10 cellular contexts compared by ENCODE assay signal in the genomic region with DNA sequence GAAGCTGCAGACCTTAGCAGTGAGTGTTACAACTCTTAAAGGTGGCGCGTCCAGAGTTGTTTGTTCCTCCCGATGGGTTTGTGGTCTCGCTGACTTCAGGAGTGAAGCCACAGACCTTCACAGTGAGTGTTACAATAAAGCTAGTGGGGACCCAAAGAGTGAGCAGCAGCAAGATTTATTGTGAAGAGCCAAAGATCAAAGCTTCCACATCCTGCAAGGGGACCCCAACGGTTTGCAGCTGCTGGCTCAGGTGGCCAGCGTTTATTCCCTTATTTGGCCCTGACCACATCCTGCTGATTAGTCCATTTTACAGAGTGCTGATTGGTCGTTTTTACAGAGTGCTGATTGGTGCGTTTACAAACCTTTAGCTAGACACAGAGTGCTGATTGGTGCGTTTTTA. TPM values are rescaled to one million over a fixed set of nuclear protein-coding genes. Genes with fewer than 3 reads are reported as not detected.
DNase-seq lines count a peak whose midpoint lies in the region; ATAC-seq and TF ChIP-seq lines count a peak whose summit lies in the region.
"Not testable (repeated sequence)": the region's sequence is repeated elsewhere in the genome, so short reads cannot be mapped to it uniquely, and the experiment has no call there.
"Had no signal": no experiment of that assay in that cellular context is flagged by ENCODE, and none has a peak within 500 bp of the region (broad histone marks: within the 10 kb centered on the region; RNA-seq: fewer than 3 reads in every experiment).

No MANE protein-coding gene starts in this region.

- POLR2A ChIA-PET in activated CD8-positive, alpha-beta T cell treated with anti-CD3 and anti-CD28 coated beads for 36 hours (lab: Charles Lee), result not testable (repeated sequence)
- POLR2A ChIA-PET in naive thymus-derived CD8-positive, alpha-beta T cell (lab: Charles Lee), result interaction anchor here (0.5 to 4.2 kb wide), 17 partner anchors 10 to 892 kb away, joined by 3 to 36 read pairs (median 4); a partner anchor contains a TSS

- not testable (repeated sequence) for H4K20me1 ChIP-seq in BLaER1

- not testable (repeated sequence) for H3K36me3 Mint-ChIP-seq in activated CD8-positive, alpha-beta T cell treated with anti-CD3 and anti-CD28 coated beads for 36 hours (ENCODE audit: low read depth); activated T-helper 17 cell treated with anti-CD3 and anti-CD28 coated beads, Interleukin-2, amount 50 U/mL, for 72 hours (ENCODE audit: low read depth); activated naive CD8-positive, alpha-beta T cell treated with anti-CD3 and anti-CD28 coated beads, Interleukin-2, amount 50 U/mL, for 24 hours (ENCODE audit: low read depth)
- H3K36me3 Mint-ChIP-seq in naive thymus-derived CD8-positive, alpha-beta T cell, result peaks cover 0 to 29% (median 3%) of the 10 kb centered on the region in 3 donors

- peak overlapping the region; percentile 58 for H3K4me2 ChIP-seq in BLaER1

- TF ChIP-seq CTCF in activated CD8-positive, alpha-beta T cell treated with anti-CD3 and anti-CD28 coated beads for 36 hours (IDR thresholded peaks at IDR 0.05), result not testable (repeated sequence)

- not testable (repeated sequence) for H3K36me3 ChIP-seq in BLaER1; KOPT-K1 (ENCODE audit: insufficient read depth, low read length)

- peak; percentile 90 for ATAC-seq in activated CD8-positive, alpha-beta T cell treated with anti-CD3 and anti-CD28 coated beads for 36 hours
- not testable (repeated sequence) for ATAC-seq in activated T-helper 17 cell treated with anti-CD3 and anti-CD28 coated beads, Interleukin-2, amount 50 U/mL, for 72 hours (replicated peaks)
- peak; percentile 73 for ATAC-seq in activated naive CD8-positive, alpha-beta T cell treated with anti-CD3 and anti-CD28 coated beads, Interleukin-2, amount 50 U/mL, for 24 hours
- ATAC-seq in naive thymus-derived CD8-positive, alpha-beta T cell, result peak; percentile 93 to 94

- H3K4me1 ChIP-seq in BLaER1, result peaks cover 58% of the 10 kb centered on the region

- H3K9me3 ChIP-seq in BLaER1, result peaks cover 76% of the 10 kb centered on the region
- H3K9me3 ChIP-seq in KOPT-K1 (ENCODE audit: insufficient read depth, low read length, poor library complexity, severe bottlenecking), result peaks cover 27% of the 10 kb centered on the region

- H3K27me3 Mint-ChIP-seq in activated CD8-positive, alpha-beta T cell treated with anti-CD3 and anti-CD28 coated beads for 36 hours; activated T-helper 17 cell treated with anti-CD3 and anti-CD28 coated beads, Interleukin-2, amount 50 U/mL, for 72 hours; activated naive CD8-positive, alpha-beta T cell treated with anti-CD3 and anti-CD28 coated beads, Interleukin-2, amount 50 U/mL, for 24 hours; naive thymus-derived CD8-positive, alpha-beta T cell: not testable (repeated sequence)

- peak in 3 of 5 donors; percentile 2 to 50 (median 3) for DNase-seq in T-helper 1 cell
- peak; percentile 76 for DNase-seq in activated CD8-positive, alpha-beta T cell treated with anti-CD3 and anti-CD28 coated beads for 36 hours
- DNase-seq in activated naive CD8-positive, alpha-beta T cell treated with anti-CD3 and anti-CD28 coated beads, Interleukin-2, amount 50 U/mL, for 24 hours, result peak; percentile 23
- peak; percentile 21 to 92 (median 62) for DNase-seq in naive thymus-derived CD8-positive, alpha-beta T cell
- DNase-seq in stimulated activated CD8-positive, alpha-beta memory T cell treated with anti-CD3 and anti-CD28 coated beads, Interleukin-7, amount 100 ng/mL, for 4 hours (ENCODE audit: low read depth in 2 of 2), result peak; percentile 8 to 10

- peak overlapping the region; percentile 59 for H3K27ac ChIP-seq in BLaER1
- H3K27ac ChIP-seq in KOPT-K1 (ENCODE audit: low read depth, low read length, poor library complexity, severe bottlenecking), result peak overlapping the region; percentile 54

- intact Hi-C loops in activated CD8-positive, alpha-beta T cell treated with anti-CD3 and anti-CD28 coated beads for 36 hours (cut with micrococcal nuclease), result not testable (repeated sequence)

- not testable (repeated sequence) for H3K9ac ChIP-seq in BLaER1

- CTCF ChIA-PET in activated CD8-positive, alpha-beta T cell treated with anti-CD3 and anti-CD28 coated beads for 36 hours (lab: Charles Lee), result interaction anchor here (1.1 kb wide), 1 partner anchor 10 kb away, joined by 3 read pairs; no protein-coding TSS in a partner anchor

- H3K4me3 ChIP-seq in BLaER1, result not testable (repeated sequence)

- peak overlapping the region; percentile 79 for H3K27ac Mint-ChIP-seq in activated CD8-positive, alpha-beta T cell treated with anti-CD3 and anti-CD28 coated beads for 36 hours
- peak overlapping the region; percentile 68 for H3K27ac Mint-ChIP-seq in activated T-helper 17 cell treated with anti-CD3 and anti-CD28 coated beads, Interleukin-2, amount 50 U/mL, for 72 hours
- peak overlapping the region; percentile 47 for H3K27ac Mint-ChIP-seq in activated naive CD8-positive, alpha-beta T cell treated with anti-CD3 and anti-CD28 coated beads, Interleukin-2, amount 50 U/mL, for 24 hours
- H3K27ac Mint-ChIP-seq in naive thymus-derived CD8-positive, alpha-beta T cell, result peak overlapping the region; percentile 91 to 99 (median 94)

- H3K9me3 Mint-ChIP-seq in activated CD8-positive, alpha-beta T cell treated with anti-CD3 and anti-CD28 coated beads for 36 hours, result peaks cover 12% of the 10 kb centered on the region
- not testable (repeated sequence) for H3K9me3 Mint-ChIP-seq in activated T-helper 17 cell treated with anti-CD3 and anti-CD28 coated beads, Interleukin-2, amount 50 U/mL, for 72 hours
- H3K9me3 Mint-ChIP-seq in activated naive CD8-positive, alpha-beta T cell treated with anti-CD3 and anti-CD28 coated beads, Interleukin-2, amount 50 U/mL, for 24 hours, result peaks cover 12% of the 10 kb centered on the region
- peaks cover 0 to 29% (median 8%) of the 10 kb centered on the region in 9 donors for H3K9me3 Mint-ChIP-seq in naive thymus-derived CD8-positive, alpha-beta T cell

- H3K4me3 Mint-ChIP-seq in activated CD8-positive, alpha-beta T cell treated with anti-CD3 and anti-CD28 coated beads for 36 hours, result peak overlapping the region; percentile 30
- H3K4me3 Mint-ChIP-seq in activated T-helper 17 cell treated with anti-CD3 and anti-CD28 coated beads, Interleukin-2, amount 50 U/mL, for 72 hours, result peak overlapping the region; percentile 28
- peak overlapping the region; percentile 51 for H3K4me3 Mint-ChIP-seq in activated naive CD8-positive, alpha-beta T cell treated with anti-CD3 and anti-CD28 coated beads, Interleukin-2, amount 50 U/mL, for 24 hours
- peak overlapping the region; percentile 38 to 82 (median 72) for H3K4me3 Mint-ChIP-seq in naive thymus-derived CD8-positive, alpha-beta T cell

- H3K27me3 ChIP-seq in BLaER1, result not testable (repeated sequence)

- H3K4me1 Mint-ChIP-seq in activated CD8-positive, alpha-beta T cell treated with anti-CD3 and anti-CD28 coated beads for 36 hours (ENCODE audit: low read depth), result peaks cover 23% of the 10 kb centered on the region
- peaks cover 13% of the 10 kb centered on the region for H3K4me1 Mint-ChIP-seq in activated T-helper 17 cell treated with anti-CD3 and anti-CD28 coated beads, Interleukin-2, amount 50 U/mL, for 72 hours
- H3K4me1 Mint-ChIP-seq in activated naive CD8-positive, alpha-beta T cell treated with anti-CD3 and anti-CD28 coated beads, Interleukin-2, amount 50 U/mL, for 24 hours, result peaks cover 21% of the 10 kb centered on the region
- peaks cover 25 to 53% (median 41%) of the 10 kb centered on the region in 4 donors for H3K4me1 Mint-ChIP-seq in naive thymus-derived CD8-positive, alpha-beta T cell

RNA-seq across cellular contexts. Expression of a gene that starts 38.3 kb away (rescaled TPM):
- 1 to 10 TPM; 5.6 to 6.6 TPM for total RNA-seq in activated CD8-positive, alpha-beta T cell treated with anti-CD3 and anti-CD28 coated beads for 36 hours
- 10 to 100 TPM in 1 of 2 donors, 1 to 10 TPM in 1; 7.0 to 12.8 TPM for total RNA-seq in activated T-helper 17 cell treated with anti-CD3 and anti-CD28 coated beads, Interleukin-2, amount 50 U/mL, for 72 hours
- 10 to 100 TPM; 66.3 to 68.0 TPM for total RNA-seq in naive thymus-derived CD8-positive, alpha-beta T cell
- polyA plus RNA-seq in naive thymus-derived CD8-positive, alpha-beta T cell, result 10 to 100 TPM; 28.1 to 66.1 (median 30.1) TPM
- total RNA-seq: osteoblast, SJSA1 had no signal

RNA-seq across cellular contexts. Expression of a gene that starts 58.5 kb away (rescaled TPM):
- total RNA-seq in activated CD8-positive, alpha-beta T cell treated with anti-CD3 and anti-CD28 coated beads for 36 hours, result 1 to 10 TPM; 4.8 to 6.3 TPM
- total RNA-seq in activated T-helper 17 cell treated with anti-CD3 and anti-CD28 coated beads, Interleukin-2, amount 50 U/mL, for 72 hours, result 1 to 10 TPM; 3.5 to 7.6 TPM
- 10 to 100 TPM; 12.0 to 13.1 TPM for total RNA-seq in naive thymus-derived CD8-positive, alpha-beta T cell
- polyA plus RNA-seq in naive thymus-derived CD8-positive, alpha-beta T cell, result 1 to 10 TPM; 3.2 to 4.5 (median 3.9) TPM

RNA-seq across cellular contexts. Expression of a gene that starts 58.6 kb away (rescaled TPM):
- 10 to 100 TPM; 69.4 to 78.4 TPM for total RNA-seq in activated CD8-positive, alpha-beta T cell treated with anti-CD3 and anti-CD28 coated beads for 36 hours
- total RNA-seq in activated T-helper 17 cell treated with anti-CD3 and anti-CD28 coated beads, Interleukin-2, amount 50 U/mL, for 72 hours, result 10 to 100 TPM; 25.2 to 57.8 TPM
- 10 to 100 TPM; 35.7 to 36.6 TPM for total RNA-seq in naive thymus-derived CD8-positive, alpha-beta T cell
- 10 to 100 TPM; 32.2 to 65.8 (median 35.6) TPM for polyA plus RNA-seq in naive thymus-derived CD8-positive, alpha-beta T cell

Comparison
In these comparisons a context has a peak if more than half of its experiments do, and no peak if none do; other contexts are left out.
1. DNase-seq: peak in every context shown above with its lines; median percentile 76 in activated CD8-positive, alpha-beta T cell treated with anti-CD3 and anti-CD28 coated beads for 36 hours; 62 in naive thymus-derived CD8-positive, alpha-beta T cell; 23 in activated naive CD8-positive, alpha-beta T cell treated with anti-CD3 and anti-CD28 coated beads, Interleukin-2, amount 50 U/mL, for 24 hours; 9 in stimulated activated CD8-positive, alpha-beta memory T cell treated with anti-CD3 and anti-CD28 coated beads, Interleukin-7, amount 100 ng/mL, for 4 hours; 3 in T-helper 1 cell.
2. RNA of a gene that starts 38.3 kb away (total RNA-seq): 66.3 to 68.0 TPM in naive thymus-derived CD8-positive, alpha-beta T cell; 7.0 to 12.8 TPM in activated T-helper 17 cell treated with anti-CD3 and anti-CD28 coated beads, Interleukin-2, amount 50 U/mL, for 72 hours and 5.6 to 6.6 TPM in activated CD8-positive, alpha-beta T cell treated with anti-CD3 and anti-CD28 coated beads for 36 hours; every median in the first group is over 4 times any median in the second.
3. Peak in every context shown above with its lines, with median percentiles within 50 percentile points of each other: H3K27ac Mint-ChIP-seq and H3K4me3 Mint-ChIP-seq.